In the genomic region with DNA sequence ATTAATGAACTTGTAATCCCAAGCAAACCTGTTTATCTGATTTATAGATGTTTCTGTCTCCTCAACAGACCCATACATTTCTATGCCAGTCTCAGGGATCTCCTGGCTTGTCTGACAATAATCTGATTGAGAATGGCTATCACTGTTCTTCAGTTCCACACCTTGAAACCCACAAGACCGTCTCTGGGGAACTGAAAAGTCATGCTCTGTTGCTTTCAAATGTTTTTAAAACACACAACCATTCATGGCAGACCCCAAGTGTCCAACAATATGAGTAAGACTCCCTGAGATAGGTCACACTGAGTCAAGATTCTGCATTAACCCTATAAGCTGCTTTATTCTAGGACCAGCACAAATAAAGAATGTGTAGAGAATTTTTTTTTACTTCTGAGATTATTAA, we compare ENCODE assay signal across 15 cellular contexts.
A peak's percentile ranks its signal among the peaks of the same experiment; 100 is the strongest.
DNase-seq lines count a peak whose midpoint lies in the region; ATAC-seq lines count a peak whose summit lies in the region.
"Had no signal": no experiment of that assay in that cellular context is flagged by ENCODE, and none has a peak within 500 bp of the region (broad histone marks: within the 10 kb centered on the region; RNA-seq: fewer than 3 reads in every experiment).

No MANE protein-coding gene starts in this region.

- peaks cover 2% of the 10 kb centered on the region for H3K36me3 Mint-ChIP-seq in IgD-negative memory B cell

- peak overlapping the region in 2 of 3 donors; percentile 16 to 34 for H3K27ac Mint-ChIP-seq in IgD-negative memory B cell
- H3K27ac Mint-ChIP-seq: activated naive CD4-positive, alpha-beta T cell treated with anti-CD3 and anti-CD28 coated beads for 36 hours; T-helper 1 cell treated with Interleukin-12 subunit alpha and Interleukin-12 subunit beta and Interleukin-4 antibody, amounts not matched to agents 30 μg/mL and 1 μg/mL, for 36 hours had no signal

- no peaks in the 10 kb centered on the region for H3K27me3 Mint-ChIP-seq in IgD-negative memory B cell

- DNase-seq in NCI-H146 (lab: John Stamatoyannopoulos, UW): no peak
- DNase-seq in activated effector memory CD4-positive, alpha-beta T cell treated with anti-CD3 and anti-CD28 coated beads, Interleukin-2, amount 50 U/mL, for 16 hours: no peak
- DNase-seq in NCI-H526 treated with DMSO at 0.1 percent for 48 hours (lab: John Stamatoyannopoulos, UW): no peak
- DNase-seq: activated CD4-positive, alpha-beta T cell treated with anti-CD3 and anti-CD28 coated beads for 48 hours; activated naive CD4-positive, alpha-beta T cell treated with anti-CD3 and anti-CD28 coated beads for 36 hours; islet precursor cell; mucosa of descending colon; ovary; tibial artery had no signal

- ATAC-seq in GM18861 (IDR thresholded peaks at IDR 0.05; ENCODE audit: unreplicated experiment): peak; percentile 82
- ATAC-seq in GM19463 (IDR thresholded peaks at IDR 0.05; ENCODE audit: unreplicated experiment): peak; percentile 79
- ATAC-seq in HG02852 (IDR thresholded peaks at IDR 0.05; ENCODE audit: unreplicated experiment): peak; percentile 91
- ATAC-seq in HG02571 (IDR thresholded peaks at IDR 0.05; ENCODE audit: unreplicated experiment): no peak
- ATAC-seq: mucosa of descending colon had no signal

- no peak overlapping the region for H3K4me3 Mint-ChIP-seq in IgD-negative memory B cell
- H3K4me3 Mint-ChIP-seq: activated naive CD4-positive, alpha-beta T cell treated with anti-CD3 and anti-CD28 coated beads for 36 hours; T-helper 1 cell treated with Interleukin-12 subunit alpha and Interleukin-12 subunit beta and Interleukin-4 antibody, amounts not matched to agents 30 μg/mL and 1 μg/mL, for 36 hours had no signal

- H3K9me3 Mint-ChIP-seq in IgD-negative memory B cell: peaks cover 0 to 6% (median 6%) of the 10 kb centered on the region in 3 donors
- H3K9me3 Mint-ChIP-seq: activated naive CD4-positive, alpha-beta T cell treated with anti-CD3 and anti-CD28 coated beads for 36 hours; T-helper 1 cell treated with Interleukin-12 subunit alpha and Interleukin-12 subunit beta and Interleukin-4 antibody, amounts not matched to agents 30 μg/mL and 1 μg/mL, for 36 hours had no signal

- no peaks in the 10 kb centered on the region for H3K4me1 Mint-ChIP-seq in IgD-negative memory B cell
